Comparison of ENCODE assay signal across 8 cellular contexts in genomic region chr14:35291709-35292050, GRCh38. TPM values are rescaled to one million over a fixed set of nuclear protein-coding genes. Genes with fewer than 3 reads are reported as not detected.
A peak's percentile ranks its signal among the peaks of the same experiment; 100 is the strongest.
DNase-seq lines count a peak whose midpoint lies in the region; ATAC-seq, FAIRE-seq and TF ChIP-seq lines count a peak whose summit lies in the region.
"Not testable (repeated sequence)": the region's sequence is repeated elsewhere in the genome, so short reads cannot be mapped to it uniquely, and the experiment has no call there.

No MANE protein-coding gene starts in this region.

- H3K9ac ChIP-seq in IMR-90 (ENCODE audit: low read depth, low read length), result peak overlapping the region; percentile 64
- H3K9ac ChIP-seq in kidney (ENCODE audit: low read length in 2 of 2), result peak overlapping the region in 1 of 2 donors; percentile 68
- H3K9ac ChIP-seq in neural progenitor cell, result peak overlapping the region; percentile 2
- H3K9ac ChIP-seq in subcutaneous abdominal adipose tissue (ENCODE audit: low read length in 5 of 5), result peak overlapping the region in 4 of 5 donors; percentile 76 to 99 (median 96)

- H2BK120ac ChIP-seq in IMR-90 (ENCODE audit: low read depth, low read length), result peak overlapping the region; percentile 56; the same call in 1 of the 2 replicates

- H4K8ac ChIP-seq in IMR-90 (ENCODE audit: low read depth in 2 of 2, low read length in 2 of 2), result peak overlapping the region; percentile 45 to 91

- H3K27ac Mint-ChIP-seq in CD14-positive monocyte, result peak overlapping the region; percentile 96 to 98 (median 97)
- not testable (repeated sequence) for H3K27ac Mint-ChIP-seq in neural progenitor cell

- not testable (repeated sequence) for H3K9me3 Mint-ChIP-seq in CD14-positive monocyte, neural progenitor cell

- H3K4ac ChIP-seq in IMR-90 (ENCODE audit: low read depth, low read length), result peak overlapping the region; percentile 84

- peaks cover 0 to 17% of the 10 kb centered on the region in 2 experiments; a peak in 1 of 4 replicates for H3K79me1 ChIP-seq in IMR-90 (ENCODE audit: low read depth in 1 of 2, low read length in 2 of 2)

- H3K36me3 ChIP-seq in IMR-90 (ENCODE audit: control insufficient read depth, insufficient read depth, low read length); kidney (ENCODE audit: control insufficient read depth in 1 of 2, insufficient read depth in 2 of 2, low read length in 2 of 2); neural progenitor cell; subcutaneous abdominal adipose tissue (ENCODE audit: control insufficient read depth in 5 of 5, insufficient read depth in 5 of 5, low read length in 5 of 5): not testable (repeated sequence)

- TF ChIP-seq CTCF in CD14-positive monocyte (IDR thresholded peaks at IDR 0.05); IMR-90 (conservative IDR thresholded peaks at IDR 0.05; ENCODE audit: low read depth, low read length); VCaP (conservative IDR thresholded peaks at IDR 0.05); astrocyte of the cerebellum (IDR thresholded peaks at IDR 0.05; ENCODE audit: low read depth, low read length, missing control alignments); epithelial cell of proximal tubule (conservative IDR thresholded peaks at IDR 0.05; ENCODE audit: low read depth, low read length); kidney (IDR thresholded peaks at IDR 0.05; ENCODE audit: borderline replicate concordance, extremely low read depth, insufficient read depth); neural progenitor cell (IDR thresholded peaks at IDR 0.05): not testable (repeated sequence)

- not testable (repeated sequence) for H2AK5ac ChIP-seq in IMR-90 (ENCODE audit: low read depth, low read length)

- not testable (repeated sequence) for FAIRE-seq in kidney (lab: Jason Lieb, UNC)

- intact Hi-C loops in CD14-positive monocyte (cut with micrococcal nuclease) (loop anchor here (5.0 to 10.0 kb wide), 2 partner anchors 167 to 169 kb away; partner anchors contain the start of genes PPP2R3C (in 2 of the 2) and PRORP (in 2 of the 2)), IMR-90 (cut with micrococcal nuclease) (loop anchor here (1.0 to 5.0 kb wide), 3 partner anchors 93 to 134 kb away; partner anchors contain the start of gene NFKBIA)
- intact Hi-C loops in kidney (cut with DNase I), result not testable (repeated sequence)

- peak overlapping the region; percentile 14 for H3K27ac ChIP-seq in IMR-90 (ENCODE audit: insufficient read depth, low read length)
- H3K27ac ChIP-seq in VCaP, result peak overlapping the region; percentile 86
- peak overlapping the region; percentile 51 to 62 for H3K27ac ChIP-seq in kidney (ENCODE audit: low read depth in 2 of 2, low read length in 2 of 2)
- H3K27ac ChIP-seq in neural progenitor cell, result not testable (repeated sequence)
- H3K27ac ChIP-seq in subcutaneous abdominal adipose tissue (ENCODE audit: low read depth, low read length), result peak overlapping the region; percentile 97

- H3K4me2 ChIP-seq in IMR-90 (ENCODE audit: low read depth, low read length) (peak overlapping the region; percentile 94), neural progenitor cell (peak overlapping the region; percentile 85)

- peak overlapping the region; percentile 88 for H4K5ac ChIP-seq in IMR-90 (ENCODE audit: low read depth, low read length)

- H3K4me1 ChIP-seq in IMR-90 (ENCODE audit: control insufficient read depth, insufficient read depth, low read length); kidney (ENCODE audit: control insufficient read depth in 1 of 2, insufficient read depth in 1 of 2, low read depth in 1 of 2, low read length in 2 of 2); neural progenitor cell: not testable (repeated sequence)
- H3K4me1 ChIP-seq in subcutaneous abdominal adipose tissue (ENCODE audit: control insufficient read depth in 5 of 5, insufficient read depth in 5 of 5, low read length in 5 of 5), result peaks cover 0 to 71% (median 67%) of the 10 kb centered on the region in 5 donors

- dilution Hi-C loops in IMR-90 (cut with HindIII; ENCODE audit: low sequenced_read_pairs, unreplicated experiment), result not testable (repeated sequence)

- ATAC-seq in IMR-90 (ENCODE audit: low read depth), result peak; percentile 2; the same call in 1 of the 2 replicates

- BruUV-seq in IMR-90 (replicated peaks; lab: Mats Ljungman, UMichigan), result not testable (repeated sequence)

- not testable (repeated sequence) for H3K36me3 Mint-ChIP-seq in CD14-positive monocyte, neural progenitor cell

- POLR2A ChIA-PET in IMR-90 (lab: Charles Lee; ENCODE audit: unreplicated experiment), result interaction anchor here (0.6 to 1.8 kb wide), 4 partner anchors 33 to 168 kb away, joined by 3 to 6 read pairs (median 4); partner anchors contain the start of gene NFKBIA

- H3K4me3 ChIP-seq in IMR-90 (ENCODE audit: insufficient read depth, low read depth, low read length), result peak overlapping the region; percentile 55
- peak overlapping the region; percentile 83 for H3K4me3 ChIP-seq in astrocyte of the cerebellum (ENCODE audit: low read depth, low read length)
- H3K4me3 ChIP-seq in epithelial cell of proximal tubule (ENCODE audit: low read depth, low read length), result peak overlapping the region; percentile 85
- H3K4me3 ChIP-seq in kidney (ENCODE audit: low read length in 2 of 2), result peak overlapping the region; percentile 77 to 93
- peak overlapping the region; percentile 81 for H3K4me3 ChIP-seq in neural progenitor cell
- H3K4me3 ChIP-seq in subcutaneous abdominal adipose tissue (ENCODE audit: low read depth in 1 of 5, low read length in 5 of 5), result peak overlapping the region; percentile 88 to 99 (median 97)

- not testable (repeated sequence) for H3K9me3 ChIP-seq in IMR-90 (ENCODE audit: control insufficient read depth, insufficient read depth, low read length); kidney (ENCODE audit: control insufficient read depth in 1 of 2, low read length in 2 of 2); neural progenitor cell (ENCODE audit: low read depth); subcutaneous abdominal adipose tissue (ENCODE audit: control insufficient read depth in 5 of 5, low read length in 5 of 5)

- peak overlapping the region; percentile 87 for H2AFZ ChIP-seq in IMR-90 (replicated peaks; ENCODE audit: low read length, poor library complexity)
- H2AFZ ChIP-seq in neural progenitor cell (replicated peaks), result peak overlapping the region; percentile 66

- peak overlapping the region; percentile 80; the same call in 1 of the 2 replicates for H3K23ac ChIP-seq in IMR-90 (ENCODE audit: low read depth, low read length)

- CTCF ChIA-PET in IMR-90 (lab: Yijun Ruan, JAX), result interaction anchor here (0.9 to 1.0 kb wide), 2 partner anchors 112 to 395 kb away, joined by 3 read pairs; no protein-coding TSS in a partner anchor

- H3K9me1 ChIP-seq in IMR-90 (ENCODE audit: insufficient read depth, low read length), result not testable (repeated sequence)

- peak overlapping the region; percentile 97 to 99 for H3K4me3 Mint-ChIP-seq in CD14-positive monocyte
- H3K4me3 Mint-ChIP-seq in neural progenitor cell, result peak overlapping the region; percentile 99

- not testable (repeated sequence) for H2BK15ac ChIP-seq in IMR-90 (ENCODE audit: low read depth, low read length)

- H4K91ac ChIP-seq in IMR-90 (ENCODE audit: insufficient read depth, low read depth, low read length), result peak overlapping the region; percentile 77

- H3K14ac ChIP-seq in IMR-90 (replicated peaks; ENCODE audit: low read depth, low read length), result peak overlapping the region; percentile 84

- H3K4me1 Mint-ChIP-seq in CD14-positive monocyte (peaks cover 52% of the 10 kb centered on the region), neural progenitor cell (peaks cover 22% of the 10 kb centered on the region)

- TF ChIP-seq POLR2A in IMR-90 (IDR thresholded peaks at IDR 0.05; ENCODE audit: low read depth, low read length), result not testable (repeated sequence)

- not testable (repeated sequence) for H4K20me1 ChIP-seq in IMR-90 (ENCODE audit: insufficient read depth, low read length)
- peaks cover 36% of the 10 kb centered on the region for H4K20me1 ChIP-seq in neural progenitor cell (ENCODE audit: low read depth)

- WGBS in IMR-90 (ENCODE audit: extremely low coverage in 2 of 2, insufficient read length in 1 of 2), 2 experiments, result 50% methylated on average over 1 of the region's 11 CpGs; no CpG with 5 or more reads in 1 of the 2 experiments

- not testable (repeated sequence) for H3K27me3 Mint-ChIP-seq in CD14-positive monocyte (ENCODE audit: low read depth in 3 of 3); neural progenitor cell (ENCODE audit: insufficient read depth, low read depth)

- not testable (repeated sequence) for H2BK20ac ChIP-seq in IMR-90 (ENCODE audit: low read depth, low read length)

- H2BK5ac ChIP-seq in IMR-90 (ENCODE audit: low read depth, low read length, poor library complexity, severe bottlenecking), result peak overlapping the region; percentile 79

- in situ Hi-C loops in IMR-90 (cut with MboI; ENCODE audit: low sequenced_read_pairs), result loop anchor here (10.0 kb wide), 1 partner anchor 113 kb away; the partner anchor contains the start of gene NFKBIA
- in situ Hi-C loops in astrocyte of the cerebellum (cut with HindIII; ENCODE audit: low sequenced_read_pairs), result not testable (repeated sequence)

- peaks cover 44% of the 10 kb centered on the region for H3K79me2 ChIP-seq in neural progenitor cell (ENCODE audit: low read depth)

- peak overlapping the region; percentile 61; the same call in 1 of the 2 replicates for H3K56ac ChIP-seq in IMR-90 (ENCODE audit: extremely low read depth, insufficient read depth, low read length)

- TF ChIP-seq RAD21 in IMR-90 (IDR thresholded peaks at IDR 0.05; ENCODE audit: low read length), result not testable (repeated sequence)

- H2AK9ac ChIP-seq in IMR-90 (replicated peaks; ENCODE audit: low read depth, low read length, poor library complexity), result peak overlapping the region; percentile 84

- not testable (repeated sequence) for H3K27me3 ChIP-seq in IMR-90 (ENCODE audit: control insufficient read depth, insufficient read depth, low read length); neural progenitor cell; subcutaneous abdominal adipose tissue (ENCODE audit: control insufficient read depth in 5 of 5, insufficient read depth in 4 of 5, low read length in 5 of 5)

- not testable (repeated sequence) for H3K18ac ChIP-seq in IMR-90 (ENCODE audit: low read depth, low read length)

- not testable (repeated sequence) for H3F3A ChIP-seq in neural progenitor cell (ENCODE audit: low read depth)

- not testable (repeated sequence) for DNase-seq in CD14-positive monocyte (ENCODE audit: low spot score); IMR-90; astrocyte of the cerebellum (ENCODE audit: low read depth); epithelial cell of proximal tubule (ENCODE audit: low read depth); kidney; neural progenitor cell (ENCODE audit: low spot score)

RNA-seq across cellular contexts. Expression of gene PSMA6, which starts 0.5 kb away (rescaled TPM):
- polyA plus RNA-seq in CD14-positive monocyte, result 100 to 1,000 TPM; 480 to 572 TPM
- total RNA-seq in IMR-90 (2012; rRNA removed), result 435 and 530 TPM in 2 replicates
- polyA plus RNA-seq in IMR-90 (2012; rRNA removed), result 171 and 184 TPM in 2 replicates
- 113 and 127 TPM in 2 replicates for polyA plus RNA-seq in IMR-90 (2012; cell fraction: cytosol; rRNA removed)
- polyA plus RNA-seq in IMR-90 (2012; cell fraction: nucleus; rRNA removed; ENCODE audit: low replicate concordance), result 32.2 and 124 TPM in 2 replicates
- 196 and 303 TPM in 2 replicates for total RNA-seq in epithelial cell of proximal tubule
- 127 TPM for total RNA-seq in kidney
- polyA plus RNA-seq in kidney (ENCODE audit: insufficient read depth, low read depth, low replicate concordance), result 174 TPM
- 241 and 344 TPM in 2 replicates for total RNA-seq in neural progenitor cell (ENCODE audit: low replicate concordance)
